Comparison of ENCODE assay signal across 21 cellular contexts in the genomic region with DNA sequence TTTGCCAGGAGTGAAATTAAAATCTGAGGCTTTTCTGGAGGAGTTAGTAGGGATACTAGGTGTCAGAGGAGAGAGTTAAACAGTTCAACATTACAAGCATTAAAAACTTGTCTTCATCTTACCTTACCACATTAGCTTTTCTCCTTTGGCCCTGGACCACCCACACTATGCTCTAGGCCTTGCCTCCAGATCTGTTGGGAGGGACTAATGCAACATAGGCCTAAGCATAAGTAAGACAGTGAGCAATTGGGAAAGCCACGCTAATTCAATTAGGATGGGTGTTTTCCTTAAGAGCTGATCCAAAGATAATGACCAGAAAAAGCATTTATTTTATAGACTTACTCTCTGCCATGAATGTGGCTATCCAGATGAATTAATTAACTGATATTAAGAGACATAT.
DNase-seq lines count a peak whose midpoint lies in the region; TF ChIP-seq lines count a peak whose summit lies in the region.
"Had no signal": no experiment of that assay in that cellular context is flagged by ENCODE, and none has a peak within 500 bp of the region (broad histone marks: within the 10 kb centered on the region; RNA-seq: fewer than 3 reads in every experiment).

No MANE protein-coding gene starts in this region.

- no peak overlapping the region for H3K4me3 Mint-ChIP-seq in activated naive CD4-positive, alpha-beta T cell treated with anti-CD3 and anti-CD28 coated beads for 36 hours
- H3K4me3 Mint-ChIP-seq: activated naive CD8-positive, alpha-beta T cell treated with anti-CD3 and anti-CD28 coated beads for 36 hours; CD14-positive monocyte had no signal

- peaks cover 51% of the 10 kb centered on the region for H3K4me1 Mint-ChIP-seq in activated naive CD4-positive, alpha-beta T cell treated with anti-CD3 and anti-CD28 coated beads for 36 hours (ENCODE audit: low read depth)

- H3K9ac ChIP-seq in OCI-LY1 (ENCODE audit: low read length): peak overlapping the region; percentile 27; the same call in 1 of the 2 replicates

- H3K4me1 ChIP-seq in OCI-LY1 (ENCODE audit: insufficient read depth, low read length, severe bottlenecking): peaks cover 67% of the 10 kb centered on the region
- H3K4me1 ChIP-seq in adrenal gland (replicated peaks in 1 of 2): peaks cover 0 to 10% of the 10 kb centered on the region in 2 donors
- H3K4me1 ChIP-seq: psoas muscle had no signal

- TF ChIP-seq CTCF in OCI-LY1 (IDR thresholded peaks at IDR 0.05; ENCODE audit: low read length): no peak
- no peak for TF ChIP-seq CTCF in dorsolateral prefrontal cortex (IDR thresholded peaks at IDR 0.05 in 54 of 56, conservative IDR thresholded peaks at IDR 0.05 in 2 of 56; ENCODE audit: low read depth in 1 of 56, partially characterized antibody in 56 of 56)
- no peak for TF ChIP-seq CTCF in adrenal gland (IDR thresholded peaks at IDR 0.05)

- no peaks in the 10 kb centered on the region for H3K9me2 ChIP-seq in OCI-LY1 (ENCODE audit: low read depth, low read length)

- CTCF ChIA-PET in activated naive CD4-positive, alpha-beta T cell treated with anti-CD3 and anti-CD28 coated beads for 36 hours (lab: Charles Lee): interaction anchor here (0.7 to 1.3 kb wide), 4 partner anchors 23 to 64 kb away, joined by 3 to 4 read pairs (median 3); no protein-coding TSS in a partner anchor

- H3K9me3 Mint-ChIP-seq in activated naive CD4-positive, alpha-beta T cell treated with anti-CD3 and anti-CD28 coated beads for 36 hours: no peaks in the 10 kb centered on the region
- H3K9me3 Mint-ChIP-seq: CD14-positive monocyte, naive B cell had no signal

- 0 out of 2 replicates have a peak, but pooled peaks cover 8% of the 10 kb centered on the region for H3F3A ChIP-seq in OCI-LY1 (ENCODE audit: insufficient read depth, low read length)

- intact Hi-C loops in activated naive CD4-positive, alpha-beta T cell treated with anti-CD3 and anti-CD28 coated beads for 36 hours (cut with micrococcal nuclease): no loop called here
- intact Hi-C loops in dorsolateral prefrontal cortex (cut with DNase I) (loop anchor here in 1 of 2 donors (10.0 kb wide), 1 partner anchor 205 kb away; no protein-coding TSS in a partner anchor), adrenal gland (cut with DNase I) (no loop called here)

- H3K27ac ChIP-seq in OCI-LY1 (ENCODE audit: low read depth, low read length, poor library complexity, severe bottlenecking) (peak overlapping the region; percentile 77), dorsolateral prefrontal cortex (peak overlapping the region in 57 of 59 donors; percentile 16 to 100 (median 96)), substantia nigra (ENCODE audit: low read depth, low read length, poor library complexity, severe bottlenecking) (peak overlapping the region; percentile 74), adrenal gland (no peak overlapping the region)
- H3K27ac ChIP-seq: brain microvascular endothelial cell, Peyer's patch, psoas muscle, tibial artery had no signal

- H2AFZ ChIP-seq in OCI-LY1 (ENCODE audit: low read length): no peak overlapping the region

- peak overlapping the region; percentile 2 for H3K27ac Mint-ChIP-seq in activated naive CD4-positive, alpha-beta T cell treated with anti-CD3 and anti-CD28 coated beads for 36 hours
- H3K27ac Mint-ChIP-seq: activated naive CD8-positive, alpha-beta T cell treated with anti-CD3 and anti-CD28 coated beads for 36 hours had no signal

- H3K27me3 ChIP-seq in OCI-LY1 (ENCODE audit: insufficient read depth, low read length) (no peaks in the 10 kb centered on the region), dorsolateral prefrontal cortex (no peaks in the 10 kb centered on the region), adrenal gland (no peaks in the 10 kb centered on the region)
- H3K27me3 ChIP-seq: brain microvascular endothelial cell, esophagus muscularis mucosa, Peyer's patch, tibial artery had no signal

- H3K79me2 ChIP-seq in OCI-LY1 (ENCODE audit: insufficient read depth, low read length): peaks cover 58% of the 10 kb centered on the region

- no peak for DNase-seq in activated naive CD4-positive, alpha-beta T cell treated with anti-CD3 and anti-CD28 coated beads for 36 hours
- no peak for DNase-seq in activated naive CD4-positive, alpha-beta T cell treated with Interleukin-2 at 50 U/mL for 16 hours
- DNase-seq in dorsolateral prefrontal cortex (no peak), substantia nigra (lab: John Stamatoyannopoulos, UW) (no peak), adrenal gland (no peak), iPS-NIHi7 (ENCODE audit: extremely low spot score) (no peak), T-helper 2 cell (no peak)
- DNase-seq: activated naive CD8-positive, alpha-beta T cell treated with anti-CD3 and anti-CD28 coated beads for 36 hours; brain microvascular endothelial cell; DMS79 treated with DMSO at 0.1 percent for 48 hours; naive B cell; NCI-H748 treated with DMSO at 0.1 percent for 48 hours; Peyer's patch; psoas muscle; small intestine; stimulated activated CD4-positive, alpha-beta T cell treated with anti-CD3 and anti-CD28 coated beads, Interleukin-4, amount 100 ng/mL, for 4 hours; tibial artery had no signal

- peaks cover 5% of the 10 kb centered on the region for H3K36me3 Mint-ChIP-seq in activated naive CD4-positive, alpha-beta T cell treated with anti-CD3 and anti-CD28 coated beads for 36 hours (ENCODE audit: low read depth)

- H3K4me3 ChIP-seq in OCI-LY1 (ENCODE audit: low read depth, low read length, poor library complexity, severe bottlenecking): no peak overlapping the region
- no peak overlapping the region for H3K4me3 ChIP-seq in dorsolateral prefrontal cortex
- H3K4me3 ChIP-seq in adrenal gland: no peak overlapping the region
- H3K4me3 ChIP-seq: esophagus muscularis mucosa, lung, Peyer's patch, psoas muscle, tibial artery had no signal

- H3K36me3 ChIP-seq in OCI-LY1 (ENCODE audit: insufficient read depth, low read length): peaks cover 20% of the 10 kb centered on the region
- H3K36me3 ChIP-seq in adrenal gland (replicated peaks in 1 of 2): no peaks in the 10 kb centered on the region
- H3K36me3 ChIP-seq: brain microvascular endothelial cell, esophagus muscularis mucosa, Peyer's patch, tibial artery had no signal

- no peaks in the 10 kb centered on the region for H4K20me1 ChIP-seq in OCI-LY1 (ENCODE audit: insufficient read depth, low read length)

- TF ChIP-seq POLR2A in adrenal gland (IDR thresholded peaks at IDR 0.05): no peak

- WGBS in adrenal gland, 4 donors: 67 to 91% (median 86%) methylated on average over 1 of the region's 1 CpG

- peak overlapping the region; percentile 19; the same call in 1 of the 2 replicates for H3K4me2 ChIP-seq in OCI-LY1 (ENCODE audit: low read length)

- H3K9me3 ChIP-seq in OCI-LY1 (ENCODE audit: low read length) (no peaks in the 10 kb centered on the region), adrenal gland (replicated peaks in 1 of 3) (no peaks in the 10 kb centered on the region)
- H3K9me3 ChIP-seq: esophagus muscularis mucosa, Peyer's patch, psoas muscle, tibial artery had no signal

- H3K27me3 Mint-ChIP-seq in activated naive CD4-positive, alpha-beta T cell treated with anti-CD3 and anti-CD28 coated beads for 36 hours (ENCODE audit: low read depth): no peaks in the 10 kb centered on the region
- H3K27me3 Mint-ChIP-seq: activated naive CD8-positive, alpha-beta T cell treated with anti-CD3 and anti-CD28 coated beads for 36 hours; naive B cell had no signal

Comparison
In these comparisons a context has a peak if more than half of its experiments do, and no peak if none do; other contexts are left out.
1. H3K27ac ChIP-seq: peak in OCI-LY1 (single experiment), dorsolateral prefrontal cortex (57 of 59) and substantia nigra (single experiment); none in adrenal gland (0 of 5).